In genomic region chr2:225894240-225894980, GRCh38 we compare ENCODE assay signal across 17 cellular contexts.
A peak's percentile ranks its signal among the peaks of the same experiment; 100 is the strongest.
DNase-seq lines count a peak whose midpoint lies in the region; ATAC-seq and TF ChIP-seq lines count a peak whose summit lies in the region.
"Had no signal": no experiment of that assay in that cellular context is flagged by ENCODE, and none has a peak within 500 bp of the region (broad histone marks: within the 10 kb centered on the region; RNA-seq: fewer than 3 reads in every experiment).

No MANE protein-coding gene starts in this region.

- no peaks in the 10 kb centered on the region for H3K4me1 Mint-ChIP-seq in natural killer cell
- H3K4me1 Mint-ChIP-seq in activated CD8-positive, alpha-beta memory T cell treated with anti-CD3 and anti-CD28 coated beads, Interleukin-2, amount 10 ng/mL, durations not matched to agents 7 days and 5 days = no peaks in the 10 kb centered on the region
- H3K4me1 Mint-ChIP-seq: CD4-positive, alpha-beta memory T cell; stimulated activated effector memory CD8-positive, alpha-beta T cell treated with anti-CD3 and anti-CD28 coated beads, Interleukin-12 subunit alpha, Interleukin-12 subunit beta, amount 100 ng/mL, for 72 hours had no signal

- CTCF ChIA-PET in activated CD8-positive, alpha-beta memory T cell treated with anti-CD3 and anti-CD28 coated beads, Interleukin-2, amount 10 ng/mL, durations not matched to agents 7 days and 5 days (lab: Charles Lee) = interaction anchor here (0.8 kb wide), 1 partner anchor 8 kb away, joined by 3 read pairs; no protein-coding TSS in a partner anchor

- H3K18ac ChIP-seq in mesendoderm (ENCODE audit: low read length) = no peak overlapping the region

- no peaks in the 10 kb centered on the region for H3K36me3 ChIP-seq in mesendoderm (ENCODE audit: control insufficient read depth, insufficient read depth, low read length)
- H3K36me3 ChIP-seq: heart right ventricle had no signal

- H2BK120ac ChIP-seq in mesendoderm (ENCODE audit: low read depth, low read length) = no peak overlapping the region

- no peak overlapping the region for H3K9ac ChIP-seq in mesendoderm (ENCODE audit: low read length)

- H4K8ac ChIP-seq in mesendoderm (ENCODE audit: low read depth, low read length) = no peak overlapping the region

- no peak overlapping the region for H2BK15ac ChIP-seq in mesendoderm (replicated peaks; ENCODE audit: low read depth)

- no peak overlapping the region for H3K27ac ChIP-seq in mesendoderm (ENCODE audit: low read depth, low read length)
- H3K27ac ChIP-seq: VCaP had no signal

- no peak overlapping the region for H2BK5ac ChIP-seq in mesendoderm (ENCODE audit: low read length)

- peaks cover 4 to 10% of the 10 kb centered on the region in 2 donors for H3K9me3 Mint-ChIP-seq in natural killer cell
- no peaks in the 10 kb centered on the region for H3K9me3 Mint-ChIP-seq in activated CD8-positive, alpha-beta memory T cell treated with anti-CD3 and anti-CD28 coated beads, Interleukin-2, amount 10 ng/mL, durations not matched to agents 7 days and 5 days (ENCODE audit: low read depth)
- H3K9me3 Mint-ChIP-seq: activated T-cell treated with anti-CD3 and anti-CD28 coated beads, Interleukin-2, amount 50 U/mL, for 72 hours; CD4-positive, alpha-beta memory T cell; stimulated activated effector memory CD8-positive, alpha-beta T cell treated with anti-CD3 and anti-CD28 coated beads, Interleukin-12 subunit alpha, Interleukin-12 subunit beta, amount 100 ng/mL, for 72 hours had no signal

- no peak for ATAC-seq in natural killer cell
- no peak for ATAC-seq in activated CD8-positive, alpha-beta memory T cell treated with anti-CD3 and anti-CD28 coated beads, Interleukin-2, amount 10 ng/mL, durations not matched to agents 7 days and 5 days
- ATAC-seq: activated T-cell treated with anti-CD3 and anti-CD28 coated beads, Interleukin-2, amount 50 U/mL, for 72 hours; GM12878; mucosa of descending colon; stimulated activated effector memory CD8-positive, alpha-beta T cell treated with anti-CD3 and anti-CD28 coated beads, Interleukin-12 subunit alpha, Interleukin-12 subunit beta, amount 100 ng/mL, for 72 hours had no signal

- no peak overlapping the region for H3K23ac ChIP-seq in mesendoderm (ENCODE audit: low read length)

- no peak overlapping the region for H3K56ac ChIP-seq in mesendoderm (ENCODE audit: low read length)

- H3K4ac ChIP-seq in mesendoderm (ENCODE audit: low read depth, low read length) = no peak overlapping the region

- H3K27me3 ChIP-seq in mesendoderm (ENCODE audit: insufficient read depth, low read length, poor library complexity) = no peaks in the 10 kb centered on the region

- H3K27me3 Mint-ChIP-seq in natural killer cell (ENCODE audit: low read depth in 2 of 2) = no peaks in the 10 kb centered on the region
- peaks cover 6% of the 10 kb centered on the region for H3K27me3 Mint-ChIP-seq in activated CD8-positive, alpha-beta memory T cell treated with anti-CD3 and anti-CD28 coated beads, Interleukin-2, amount 10 ng/mL, durations not matched to agents 7 days and 5 days

- H3K79me2 ChIP-seq in mesendoderm (ENCODE audit: control insufficient read depth, insufficient read depth, low read length) = no peaks in the 10 kb centered on the region

- no peak for TF ChIP-seq CTCF in AG09309 (IDR thresholded peaks at IDR 0.05; ENCODE audit: control insufficient read depth, insufficient read depth, low read depth, low read length, missing control alignments)
- no peak for TF ChIP-seq CTCF in choroid plexus epithelial cell (conservative IDR thresholded peaks at IDR 0.05; ENCODE audit: low read depth, low read length)
- TF ChIP-seq CTCF in natural killer cell (IDR thresholded peaks at IDR 0.05) = no peak

- H3K4me3 Mint-ChIP-seq in natural killer cell = no peak overlapping the region
- no peak overlapping the region for H3K4me3 Mint-ChIP-seq in activated CD8-positive, alpha-beta memory T cell treated with anti-CD3 and anti-CD28 coated beads, Interleukin-2, amount 10 ng/mL, durations not matched to agents 7 days and 5 days
- H3K4me3 Mint-ChIP-seq: activated T-cell treated with anti-CD3 and anti-CD28 coated beads, Interleukin-2, amount 50 U/mL, for 72 hours; CD4-positive, alpha-beta memory T cell; stimulated activated effector memory CD8-positive, alpha-beta T cell treated with anti-CD3 and anti-CD28 coated beads, Interleukin-12 subunit alpha, Interleukin-12 subunit beta, amount 100 ng/mL, for 72 hours had no signal

- H3K4me1 ChIP-seq in mesendoderm (ENCODE audit: control insufficient read depth, low read depth, low read length) = no peaks in the 10 kb centered on the region

- no peaks in the 10 kb centered on the region for H3K36me3 Mint-ChIP-seq in natural killer cell
- no peaks in the 10 kb centered on the region for H3K36me3 Mint-ChIP-seq in activated CD8-positive, alpha-beta memory T cell treated with anti-CD3 and anti-CD28 coated beads, Interleukin-2, amount 10 ng/mL, durations not matched to agents 7 days and 5 days
- H3K36me3 Mint-ChIP-seq: CD4-positive, alpha-beta memory T cell; stimulated activated effector memory CD8-positive, alpha-beta T cell treated with anti-CD3 and anti-CD28 coated beads, Interleukin-12 subunit alpha, Interleukin-12 subunit beta, amount 100 ng/mL, for 72 hours had no signal

- H3K4me3 ChIP-seq in AG09309 (ENCODE audit: control insufficient read depth, low read depth, low read length) = no peak overlapping the region
- H3K4me3 ChIP-seq in choroid plexus epithelial cell (ENCODE audit: low read depth, low read length) = no peak overlapping the region
- H3K4me3 ChIP-seq in mesendoderm (ENCODE audit: low read length) = no peak overlapping the region
- H3K4me3 ChIP-seq: GM12878, heart right ventricle, mucosa of descending colon had no signal

- WGBS in mesendoderm (ENCODE audit: extremely low coverage, insufficient coverage, low lambda C conversion rate) = no CpG with 5 or more reads among the region's 4 CpGs

- intact Hi-C loops in natural killer cell (cut with micrococcal nuclease) = no loop called here

- DNase-seq in AG09309 (ENCODE audit: low read depth) (peak; percentile 24), M059J (ENCODE audit: low read depth) (peak; percentile 81), choroid plexus epithelial cell (ENCODE audit: low read depth) (peak; percentile 73), mesendoderm (peak; percentile 59), GM19240 (ENCODE audit: insufficient read length, low spot score) (no peak), natural killer cell (no peak)
- DNase-seq in stimulated activated CD4-positive, alpha-beta T cell treated with anti-CD3 and anti-CD28 coated beads, Interleukin-12 subunit alpha, Interleukin-12 subunit beta, amount 100 ng/mL, for 4 hours = no peak
- DNase-seq in activated CD8-positive, alpha-beta memory T cell treated with anti-CD3 and anti-CD28 coated beads, Interleukin-2, amount 10 ng/mL, durations not matched to agents 7 days and 5 days = no peak
- DNase-seq: activated T-cell treated with anti-CD3 and anti-CD28 coated beads, Interleukin-2, amount 50 U/mL, for 72 hours; CD4-positive, alpha-beta memory T cell; heart right ventricle; mucosa of descending colon; NCI-H2029; RPMI8226 had no signal

- no peaks in the 10 kb centered on the region for H3K79me1 ChIP-seq in mesendoderm (ENCODE audit: low read length)

- H2AK5ac ChIP-seq in mesendoderm (ENCODE audit: low read length) = no peak overlapping the region

- H3K4me2 ChIP-seq in mesendoderm (ENCODE audit: low read length) = no peak overlapping the region

- H4K5ac ChIP-seq in mesendoderm (ENCODE audit: low read length) = no peak overlapping the region

- no peak overlapping the region for H3K27ac Mint-ChIP-seq in natural killer cell
- no peak overlapping the region for H3K27ac Mint-ChIP-seq in activated CD8-positive, alpha-beta memory T cell treated with anti-CD3 and anti-CD28 coated beads, Interleukin-2, amount 10 ng/mL, durations not matched to agents 7 days and 5 days
- H3K27ac Mint-ChIP-seq: activated T-cell treated with anti-CD3 and anti-CD28 coated beads, Interleukin-2, amount 50 U/mL, for 72 hours; stimulated activated effector memory CD8-positive, alpha-beta T cell treated with anti-CD3 and anti-CD28 coated beads, Interleukin-12 subunit alpha, Interleukin-12 subunit beta, amount 100 ng/mL, for 72 hours had no signal

Comparison
In these comparisons a context has a peak if more than half of its experiments do, and no peak if none do; other contexts are left out.
1. DNase-seq: peak in AG09309 (single experiment), M059J (single experiment), choroid plexus epithelial cell (single experiment) and mesendoderm (single experiment); none in stimulated activated CD4-positive, alpha-beta T cell treated with anti-CD3 and anti-CD28 coated beads, Interleukin-12 subunit alpha, Interleukin-12 subunit beta, amount 100 ng/mL, for 4 hours (single experiment), GM19240 (single experiment), natural killer cell (single experiment) and activated CD8-positive, alpha-beta memory T cell treated with anti-CD3 and anti-CD28 coated beads, Interleukin-2, amount 10 ng/mL, durations not matched to agents 7 days and 5 days (single experiment).